In the genomic region with DNA sequence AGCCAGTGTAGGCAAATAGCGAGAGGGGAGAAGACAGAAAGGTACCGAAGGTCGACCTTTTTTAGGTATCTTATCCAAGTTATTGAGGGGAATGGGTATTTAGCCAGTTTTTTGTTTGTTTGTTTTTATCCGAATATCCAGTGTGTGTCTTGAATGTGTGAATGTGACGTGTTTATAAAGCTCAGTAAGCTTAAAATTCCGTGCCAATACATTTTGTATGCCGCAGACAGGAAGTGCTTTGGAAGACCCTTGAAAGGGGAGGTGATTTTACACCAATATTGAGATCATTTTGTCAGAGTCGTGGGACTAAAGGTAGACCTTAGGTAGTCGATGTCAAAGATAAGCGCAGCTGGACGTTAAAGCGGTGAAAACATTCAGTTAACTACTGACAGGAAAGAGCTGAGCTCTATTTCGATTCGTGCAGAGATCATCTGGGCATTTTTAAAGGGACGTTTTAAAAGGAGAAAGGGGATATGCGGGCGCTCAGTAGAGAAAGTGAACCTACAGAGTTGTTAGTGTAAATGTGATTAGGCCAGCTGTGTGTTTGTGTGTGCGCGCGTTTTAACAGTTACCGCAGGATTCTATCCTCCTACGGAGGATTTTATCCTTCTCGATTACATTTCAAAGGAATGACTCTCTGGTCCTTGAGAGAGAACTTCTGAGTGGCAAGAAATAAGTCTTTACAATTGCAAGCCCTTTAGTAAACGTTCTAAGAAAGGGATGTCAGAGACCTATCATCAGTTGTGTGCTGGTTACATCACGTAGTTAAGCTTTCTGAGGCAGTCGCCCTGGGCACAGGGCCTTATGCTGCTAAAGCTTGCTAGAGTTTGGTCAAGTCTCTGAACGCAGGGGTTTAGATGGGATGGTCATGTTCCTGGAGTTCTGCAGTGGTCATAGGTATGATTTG, we compare ENCODE assay signal across 9 cellular contexts. TPM values are rescaled to one million over a fixed set of nuclear protein-coding genes. Genes with fewer than 3 reads are reported as not detected.
A peak's percentile ranks its signal among the peaks of the same experiment; 100 is the strongest.
DNase-seq lines count a peak whose midpoint lies in the region; ATAC-seq and TF ChIP-seq lines count a peak whose summit lies in the region.
"Had no signal": no experiment of that assay in that cellular context is flagged by ENCODE, and none has a peak within 500 bp of the region (broad histone marks: within the 10 kb centered on the region; RNA-seq: fewer than 3 reads in every experiment).

No MANE protein-coding gene starts in this region.

- peaks cover 4% of the 10 kb centered on the region for H3K4me1 Mint-ChIP-seq in activated naive CD4-positive, alpha-beta T cell treated with anti-CD3 and anti-CD28 coated beads, Interleukin-2, amount 10 ng/mL, durations not matched to agents 7 days and 5 days
- H3K4me1 Mint-ChIP-seq: brain had no signal

- no peak for ATAC-seq in thoracic aorta (ENCODE audit: insufficient number of reproducible peaks, low FRiP score, low read depth)
- ATAC-seq in HG02571 (IDR thresholded peaks at IDR 0.05; ENCODE audit: unreplicated experiment) = no peak
- ATAC-seq in HG02884 (IDR thresholded peaks at IDR 0.05; ENCODE audit: unreplicated experiment) = no peak

- H3K27ac Mint-ChIP-seq in activated naive CD4-positive, alpha-beta T cell treated with anti-CD3 and anti-CD28 coated beads, Interleukin-2, amount 10 ng/mL, durations not matched to agents 7 days and 5 days = no peak overlapping the region
- H3K27ac Mint-ChIP-seq: brain had no signal

- H3K27me3 ChIP-seq in thoracic aorta (replicated peaks; ENCODE audit: insufficient read depth) = no peaks in the 10 kb centered on the region

- peaks cover 10% of the 10 kb centered on the region for H3K36me3 Mint-ChIP-seq in activated naive CD4-positive, alpha-beta T cell treated with anti-CD3 and anti-CD28 coated beads, Interleukin-2, amount 10 ng/mL, durations not matched to agents 7 days and 5 days

- H3K4me3 ChIP-seq in thoracic aorta = peak overlapping the region; percentile 93

- CTCF ChIA-PET in activated naive CD4-positive, alpha-beta T cell treated with anti-CD3 and anti-CD28 coated beads, Interleukin-2, amount 10 ng/mL, durations not matched to agents 7 days and 5 days (lab: Charles Lee) = interaction anchor here (0.6 to 1.5 kb wide), 6 partner anchors 45 to 195 kb away, joined by 3 to 4 read pairs (median 3); no protein-coding TSS in a partner anchor

- no peaks in the 10 kb centered on the region for H3K9me3 ChIP-seq in thoracic aorta

- H3K4me1 ChIP-seq in thoracic aorta (ENCODE audit: control insufficient read depth in 1 of 2, low read depth in 2 of 2) = peaks cover 21 to 35% of the 10 kb centered on the region in 2 donors

- no peaks in the 10 kb centered on the region for H3K9me3 Mint-ChIP-seq in activated naive CD4-positive, alpha-beta T cell treated with anti-CD3 and anti-CD28 coated beads, Interleukin-2, amount 10 ng/mL, durations not matched to agents 7 days and 5 days

- H3K36me3 ChIP-seq in thoracic aorta = no peaks in the 10 kb centered on the region

- TF ChIP-seq CTCF in thoracic aorta (IDR thresholded peaks at IDR 0.05) = no peak

- peak overlapping the region in 1 of 2 donors; percentile 67 for H3K27ac ChIP-seq in thoracic aorta

- no peaks in the 10 kb centered on the region for H3K27me3 Mint-ChIP-seq in activated naive CD4-positive, alpha-beta T cell treated with anti-CD3 and anti-CD28 coated beads, Interleukin-2, amount 10 ng/mL, durations not matched to agents 7 days and 5 days
- H3K27me3 Mint-ChIP-seq: brain had no signal

- peak; percentile 21 for DNase-seq in activated naive CD4-positive, alpha-beta T cell treated with anti-CD3 and anti-CD28 coated beads, Interleukin-2, amount 10 ng/mL, durations not matched to agents 7 days and 5 days
- DNase-seq in activated naive CD4-positive, alpha-beta T cell treated with Interleukin-2 at 50 U/mL for 16 hours = no peak
- DNase-seq in NCI-H1417 (lab: John Stamatoyannopoulos, UW) = peak; percentile 35 to 80 (median 64)
- DNase-seq in astrocyte of the hippocampus (ENCODE audit: low read depth, low spot score) = peak; percentile 55
- peak; percentile 18 for DNase-seq in iPS-NIHi7 (ENCODE audit: extremely low spot score)
- no peak for DNase-seq in thoracic aorta (ENCODE audit: low spot score)

- H3K4me3 Mint-ChIP-seq in activated naive CD4-positive, alpha-beta T cell treated with anti-CD3 and anti-CD28 coated beads, Interleukin-2, amount 10 ng/mL, durations not matched to agents 7 days and 5 days = no peak overlapping the region
- H3K4me3 Mint-ChIP-seq: brain had no signal

RNA-seq across cellular contexts. Expression of gene ECHDC1, which starts 0.6 kb away (rescaled TPM):
- total RNA-seq in thoracic aorta = 10 to 100 TPM; 29.9 to 52.9 TPM

Comparison
In these comparisons a context has a peak if more than half of its experiments do, and no peak if none do; other contexts are left out.
1. DNase-seq: peak in activated naive CD4-positive, alpha-beta T cell treated with anti-CD3 and anti-CD28 coated beads, Interleukin-2, amount 10 ng/mL, durations not matched to agents 7 days and 5 days (single experiment), NCI-H1417 (3 of 3), astrocyte of the hippocampus (single experiment) and iPS-NIHi7 (single experiment); none in activated naive CD4-positive, alpha-beta T cell treated with Interleukin-2 at 50 U/mL for 16 hours (single experiment) and thoracic aorta (single experiment).